20 cellular contexts compared by ENCODE assay signal in the genomic region with DNA sequence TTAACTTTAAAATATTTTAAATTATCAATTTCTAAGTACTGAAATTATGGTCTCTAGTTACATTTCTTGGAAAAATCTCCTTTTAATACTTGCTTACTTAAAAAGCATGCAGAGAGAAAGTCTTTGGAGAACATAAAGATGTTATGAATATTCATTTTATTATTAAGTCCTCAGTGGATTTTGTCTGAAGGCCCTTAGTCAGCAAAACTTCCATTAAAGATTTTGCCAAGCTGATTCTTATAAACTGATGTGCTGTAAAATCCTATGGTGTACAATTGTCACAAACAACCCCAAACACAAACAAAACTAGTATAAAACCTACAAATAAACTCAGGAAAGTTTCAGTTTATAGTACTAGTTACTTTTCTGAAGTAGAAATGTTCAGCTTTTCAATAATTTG.
DNase-seq lines count a peak whose midpoint lies in the region; ATAC-seq, FAIRE-seq and TF ChIP-seq lines count a peak whose summit lies in the region.
"Had no signal": no experiment of that assay in that cellular context is flagged by ENCODE, and none has a peak within 500 bp of the region (broad histone marks: within the 10 kb centered on the region; RNA-seq: fewer than 3 reads in every experiment).

No MANE protein-coding gene starts in this region.

- H3K27ac ChIP-seq in HepG2 (ENCODE audit: extremely low read length, insufficient read depth, low read length) (no peak overlapping the region), right lobe of liver (no peak overlapping the region), K562 (ENCODE audit: extremely low read depth, low read depth, low read length) (no peak overlapping the region)
- H3K27ac ChIP-seq: 22Rv1; BLaER1 treated with 17β-estradiol and CSF1 and Interleukin-3, amounts not matched to agents 10 nM and 100 nM; C4-2B had no signal

- DNase-seq in HepG2 (ENCODE audit: low spot score) (no peak), right lobe of liver (no peak), K562 (ENCODE audit: extremely low read depth in 1 of 4, low spot score in 3 of 4) (no peak)
- no peak for DNase-seq in stimulated activated CD4-positive, alpha-beta T cell treated with anti-CD3 and anti-CD28 coated beads, Interleukin-1b, Interleukin-23, amount 100 ng/mL, for 48 hours
- DNase-seq: AML-193; Caco-2; Calu3; CD4-positive, alpha-beta T cell; CD8-positive, alpha-beta T cell; DMS79 treated with DMSO at 0.1 percent for 48 hours; GF-D8 had no signal

- H3K9me3 ChIP-seq in HepG2 (ENCODE audit: low read length) (peaks cover 5% of the 10 kb centered on the region; the same call in 1 of the 2 replicates), right lobe of liver (no peaks in the 10 kb centered on the region), K562 (replicated peaks; ENCODE audit: control insufficient read depth, insufficient read depth, low read depth, low read length) (no peaks in the 10 kb centered on the region)
- H3K9me3 ChIP-seq: Caco-2 had no signal

- CTCF ChIA-PET in HepG2 (lab: Yijun Ruan, JAX; ENCODE audit: low intra/inter-chr PET ratio, low total read pairs), result no interaction called here
- CTCF ChIA-PET in K562 (lab: Yijun Ruan, JAX; ENCODE audit: low intra/inter-chr PET ratio), result no interaction called here

- TF ChIP-seq EP300 in HepG2 (IDR thresholded peaks at IDR 0.05; ENCODE audit: low read depth in 2 of 2, low read length in 2 of 2) (no peak), HepG2 (CRISPR knock-in tag; IDR thresholded peaks at IDR 0.05; ENCODE audit: borderline replicate concordance) (no peak), K562 (IDR thresholded peaks at IDR 0.05; ENCODE audit: low read length) (no peak)

- BruUV-seq in HepG2 (replicated peaks; lab: Mats Ljungman, UMichigan), result no TSS peak
- no TSS peak for BruUV-seq in K562 (replicated peaks; lab: Mats Ljungman, UMichigan)

- TF ChIP-seq POLR2A in HepG2 (IDR thresholded peaks at IDR 0.05; ENCODE audit: insufficient read depth in 1 of 2, low read depth in 2 of 2, low read length in 2 of 2) (no peak), right lobe of liver (IDR thresholded peaks at IDR 0.05) (no peak), K562 (conservative IDR thresholded peaks at IDR 0.05) (no peak)

- FAIRE-seq in HepG2 (lab: Jason Lieb, UNC), result no peak
- FAIRE-seq in K562 (lab: Jason Lieb, UNC), result no peak
- FAIRE-seq: A204.1, D721Med, G401.6, GM12891, GM19239 had no signal

- TF ChIP-seq CTCF in HepG2 (CRISPR knock-in tag; IDR thresholded peaks at IDR 0.05), result no peak
- no peak for TF ChIP-seq CTCF in right lobe of liver (IDR thresholded peaks at IDR 0.05)
- TF ChIP-seq CTCF in K562 (IDR thresholded peaks at IDR 0.05 in 2 of 3, conservative IDR thresholded peaks at IDR 0.05 in 1 of 3; ENCODE audit: insufficient read depth in 2 of 3, low read depth in 1 of 3, low read length in 3 of 3), result no peak

- no peaks in the 10 kb centered on the region for H4K20me1 ChIP-seq in HepG2 (ENCODE audit: insufficient read depth, low read length)
- H4K20me1 ChIP-seq in K562 (replicated peaks; ENCODE audit: control insufficient read depth, insufficient read depth, low read length), result no peaks in the 10 kb centered on the region
- H4K20me1 ChIP-seq: BLaER1 treated with 17β-estradiol and CSF1 and Interleukin-3, amounts not matched to agents 10 nM and 100 nM had no signal

- H2AFZ ChIP-seq in HepG2 (ENCODE audit: low read length) (no peak overlapping the region), K562 (ENCODE audit: low read depth, low read length) (no peak overlapping the region)

- ATAC-seq in HepG2, result no peak
- ATAC-seq in right lobe of liver, result no peak
- ATAC-seq in K562, result no peak
- ATAC-seq in GM21786 (IDR thresholded peaks at IDR 0.05; ENCODE audit: unreplicated experiment), result no peak
- ATAC-seq: CD8-positive, alpha-beta T cell had no signal

- in situ Hi-C loops in HepG2 (cut with HindIII; ENCODE audit: extremely low pct_ligation_motif_present, low pct_unique_long_range_greater_than_20kb) (no loop called here), K562 (cut with MboI) (no loop called here)

- no peaks in the 10 kb centered on the region for H3K79me2 ChIP-seq in HepG2 (ENCODE audit: insufficient read depth, low read length)
- no peaks in the 10 kb centered on the region for H3K79me2 ChIP-seq in K562 (ENCODE audit: control insufficient read depth, insufficient read depth, low read length)

- H3K4me1 ChIP-seq in HepG2 (ENCODE audit: insufficient read depth, low read length) (no peaks in the 10 kb centered on the region), right lobe of liver (no peaks in the 10 kb centered on the region), K562 (replicated peaks in 1 of 2; ENCODE audit: control insufficient read depth in 2 of 2, insufficient read depth in 2 of 2, low read length in 2 of 2) (no peaks in the 10 kb centered on the region)
- H3K4me1 ChIP-seq: BLaER1 treated with 17β-estradiol and CSF1 and Interleukin-3, amounts not matched to agents 10 nM and 100 nM had no signal

- no peaks in the 10 kb centered on the region for H3K9me1 ChIP-seq in K562 (ENCODE audit: control insufficient read depth, insufficient read depth, low read length)

- no peak overlapping the region for H3K9ac ChIP-seq in HepG2 (ENCODE audit: insufficient read depth, low read depth, low read length)
- no peak overlapping the region for H3K9ac ChIP-seq in K562 (ENCODE audit: insufficient read depth in 1 of 2, low read depth in 2 of 2, low read length in 2 of 2)
- H3K9ac ChIP-seq: BLaER1 treated with 17β-estradiol and CSF1 and Interleukin-3, amounts not matched to agents 10 nM and 100 nM had no signal

- POLR2A ChIA-PET in HepG2 (lab: Yijun Ruan, JAX), result no interaction called here
- POLR2A ChIA-PET in K562 (lab: Yijun Ruan, JAX), result no interaction called here

- intact Hi-C loops in HepG2 (cut with micrococcal nuclease; ENCODE audit: unreplicated experiment) (no loop called here), right lobe of liver (cut with DNase I) (no loop called here), K562 (cut with micrococcal nuclease) (no loop called here)

- H3K27me3 ChIP-seq in HepG2 (ENCODE audit: control insufficient read depth in 1 of 2, insufficient read depth in 2 of 2, low read length in 2 of 2), result no peaks in the 10 kb centered on the region
- H3K27me3 ChIP-seq in right lobe of liver, result no peaks in the 10 kb centered on the region
- H3K27me3 ChIP-seq in K562 (ENCODE audit: control insufficient read depth in 2 of 2, insufficient read depth in 2 of 2, low read length in 2 of 2), result no peaks in the 10 kb centered on the region
- H3K27me3 ChIP-seq: BLaER1 treated with 17β-estradiol and CSF1 and Interleukin-3, amounts not matched to agents 10 nM and 100 nM had no signal

- no peak overlapping the region for H3K4me2 ChIP-seq in HepG2 (ENCODE audit: low read depth, low read length)
- H3K4me2 ChIP-seq in K562 (ENCODE audit: insufficient read depth, low read length), result no peak overlapping the region
- H3K4me2 ChIP-seq: BLaER1 treated with 17β-estradiol and CSF1 and Interleukin-3, amounts not matched to agents 10 nM and 100 nM had no signal

- H3K4me3 ChIP-seq in HepG2 (replicated peaks in 1 of 3; ENCODE audit: insufficient read depth in 1 of 3, low read depth in 2 of 3, low read length in 3 of 3), result no peak overlapping the region
- H3K4me3 ChIP-seq in right lobe of liver, result no peak overlapping the region
- no peak overlapping the region for H3K4me3 ChIP-seq in K562
- H3K4me3 ChIP-seq: BLaER1 treated with 17β-estradiol and CSF1 and Interleukin-3, amounts not matched to agents 10 nM and 100 nM had no signal

- no peaks in the 10 kb centered on the region for H3K36me3 ChIP-seq in HepG2 (replicated peaks in 1 of 2; ENCODE audit: control insufficient read depth in 1 of 2, insufficient read depth in 2 of 2, low read length in 2 of 2)
- H3K36me3 ChIP-seq in right lobe of liver, result no peaks in the 10 kb centered on the region
- no peaks in the 10 kb centered on the region for H3K36me3 ChIP-seq in K562 (ENCODE audit: control insufficient read depth, insufficient read depth, low read length)
- H3K36me3 ChIP-seq: BLaER1 treated with 17β-estradiol and CSF1 and Interleukin-3, amounts not matched to agents 10 nM and 100 nM had no signal

- no peak for TF ChIP-seq RAD21 in HepG2 (CRISPR knock-in tag; IDR thresholded peaks at IDR 0.05)
- TF ChIP-seq RAD21 in K562 (CRISPR knock-in tag; conservative IDR thresholded peaks at IDR 0.05 in 1 of 2, IDR thresholded peaks at IDR 0.05 in 1 of 2), result no peak

TF ChIP-seq in HepG2, 621 proteins besides CTCF, POLR2A, EP300 and RAD21:
- TF ChIP-seq NFYC (CRISPR knock-in tag; IDR thresholded peaks at IDR 0.05) (no peak), MAFK (conservative IDR thresholded peaks at IDR 0.05 in 1 of 2, IDR thresholded peaks at IDR 0.05 in 1 of 2; ENCODE audit: low read length in 2 of 2) (peak; percentile 48 to 87), ZSCAN29 (CRISPR knock-in tag; conservative IDR thresholded peaks at IDR 0.05) (no peak), MAFF (IDR thresholded peaks at IDR 0.05; ENCODE audit: low read depth, low read length) (peak; percentile 77), ZNF816 (CRISPR knock-in tag; IDR thresholded peaks at IDR 0.05; ENCODE audit: borderline replicate concordance) (no peak)

TF ChIP-seq in K562, 482 proteins besides CTCF, POLR2A, EP300 and RAD21:
- TF ChIP-seq RAD51 (IDR thresholded peaks at IDR 0.05; ENCODE audit: borderline replicate concordance, low read depth) (no peak), MAFK (IDR thresholded peaks at IDR 0.05; ENCODE audit: low read length) (peak; percentile 40; the same call in 1 of the 2 replicates)
